ENCODE assay signal across 1 cellular context in the genomic region with DNA sequence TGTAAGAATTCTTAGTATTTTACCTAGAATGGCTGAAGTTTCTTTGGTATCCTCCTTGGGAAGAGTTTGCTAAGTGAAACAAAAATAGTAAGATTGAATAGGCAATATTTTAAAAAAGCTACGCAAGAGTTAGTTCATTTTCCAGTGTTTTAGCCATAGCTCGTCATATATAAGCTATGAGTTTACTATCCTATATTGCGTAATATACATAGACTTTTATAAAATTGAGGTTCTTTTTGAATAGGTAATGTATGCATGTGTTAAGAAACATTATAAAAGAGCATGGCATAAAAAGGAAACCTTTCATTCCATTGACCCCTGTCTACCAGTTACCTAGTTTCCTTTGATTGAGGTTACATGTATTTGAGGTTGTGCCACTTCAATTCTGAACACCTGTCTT.
TF ChIP-seq lines count a peak whose summit lies in the region.

No MANE protein-coding gene starts in this region.

TF ChIP-seq in SK-N-SH, 30 proteins besides CTCF, POLR2A, EP300 and RAD21 (continued from another document):
- TF ChIP-seq, protein P1, sequence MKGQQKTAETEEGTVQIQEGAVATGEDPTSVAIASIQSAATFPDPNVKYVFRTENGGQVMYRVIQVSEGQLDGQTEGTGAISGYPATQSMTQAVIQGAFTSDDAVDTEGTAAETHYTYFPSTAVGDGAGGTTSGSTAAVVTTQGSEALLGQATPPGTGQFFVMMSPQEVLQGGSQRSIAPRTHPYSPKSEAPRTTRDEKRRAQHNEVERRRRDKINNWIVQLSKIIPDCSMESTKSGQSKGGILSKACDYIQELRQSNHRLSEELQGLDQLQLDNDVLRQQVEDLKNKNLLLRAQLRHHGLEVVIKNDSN (IDR thresholded peaks at IDR 0.05; ENCODE audit: borderline replicate concordance, low read depth), result no peak
- no peak for TF ChIP-seq MXI1 (IDR thresholded peaks at IDR 0.05; ENCODE audit: low read depth, low read length)
- no peak for TF ChIP-seq FOXJ3 (CRISPR knock-in tag; IDR thresholded peaks at IDR 0.05)
- TF ChIP-seq RXRA (IDR thresholded peaks at IDR 0.05; ENCODE audit: borderline replicate concordance, low read depth), result no peak
- no peak for TF ChIP-seq NFIC (IDR thresholded peaks at IDR 0.05; ENCODE audit: borderline replicate concordance)
- no peak for TF ChIP-seq FOSL2 (IDR thresholded peaks at IDR 0.05; ENCODE audit: borderline replicate concordance, low read depth)
- TF ChIP-seq MEF2A (IDR thresholded peaks at IDR 0.05; ENCODE audit: borderline replicate concordance, low read depth), result no peak
- TF ChIP-seq, protein P2, sequence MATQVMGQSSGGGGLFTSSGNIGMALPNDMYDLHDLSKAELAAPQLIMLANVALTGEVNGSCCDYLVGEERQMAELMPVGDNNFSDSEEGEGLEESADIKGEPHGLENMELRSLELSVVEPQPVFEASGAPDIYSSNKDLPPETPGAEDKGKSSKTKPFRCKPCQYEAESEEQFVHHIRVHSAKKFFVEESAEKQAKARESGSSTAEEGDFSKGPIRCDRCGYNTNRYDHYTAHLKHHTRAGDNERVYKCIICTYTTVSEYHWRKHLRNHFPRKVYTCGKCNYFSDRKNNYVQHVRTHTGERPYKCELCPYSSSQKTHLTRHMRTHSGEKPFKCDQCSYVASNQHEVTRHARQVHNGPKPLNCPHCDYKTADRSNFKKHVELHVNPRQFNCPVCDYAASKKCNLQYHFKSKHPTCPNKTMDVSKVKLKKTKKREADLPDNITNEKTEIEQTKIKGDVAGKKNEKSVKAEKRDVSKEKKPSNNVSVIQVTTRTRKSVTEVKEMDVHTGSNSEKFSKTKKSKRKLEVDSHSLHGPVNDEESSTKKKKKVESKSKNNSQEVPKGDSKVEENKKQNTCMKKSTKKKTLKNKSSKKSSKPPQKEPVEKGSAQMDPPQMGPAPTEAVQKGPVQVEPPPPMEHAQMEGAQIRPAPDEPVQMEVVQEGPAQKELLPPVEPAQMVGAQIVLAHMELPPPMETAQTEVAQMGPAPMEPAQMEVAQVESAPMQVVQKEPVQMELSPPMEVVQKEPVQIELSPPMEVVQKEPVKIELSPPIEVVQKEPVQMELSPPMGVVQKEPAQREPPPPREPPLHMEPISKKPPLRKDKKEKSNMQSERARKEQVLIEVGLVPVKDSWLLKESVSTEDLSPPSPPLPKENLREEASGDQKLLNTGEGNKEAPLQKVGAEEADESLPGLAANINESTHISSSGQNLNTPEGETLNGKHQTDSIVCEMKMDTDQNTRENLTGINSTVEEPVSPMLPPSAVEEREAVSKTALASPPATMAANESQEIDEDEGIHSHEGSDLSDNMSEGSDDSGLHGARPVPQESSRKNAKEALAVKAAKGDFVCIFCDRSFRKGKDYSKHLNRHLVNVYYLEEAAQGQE (IDR thresholded peaks at IDR 0.05; ENCODE audit: low read depth, low read length), result no peak
- no peak for TF ChIP-seq YY1 (IDR thresholded peaks at IDR 0.05; ENCODE audit: low read depth)
- no peak for TF ChIP-seq TAF1 (IDR thresholded peaks at IDR 0.05; ENCODE audit: borderline replicate concordance, low read depth, low read length)
- no peak for TF ChIP-seq JUND (IDR thresholded peaks at IDR 0.05)
- no peak for TF ChIP-seq RCOR1 (IDR thresholded peaks at IDR 0.05; ENCODE audit: low read length)
TF ChIP-seq in SK-N-SH: peak in this region for 0.
